Comparison of ENCODE assay signal across 13 cellular contexts in the genomic region with DNA sequence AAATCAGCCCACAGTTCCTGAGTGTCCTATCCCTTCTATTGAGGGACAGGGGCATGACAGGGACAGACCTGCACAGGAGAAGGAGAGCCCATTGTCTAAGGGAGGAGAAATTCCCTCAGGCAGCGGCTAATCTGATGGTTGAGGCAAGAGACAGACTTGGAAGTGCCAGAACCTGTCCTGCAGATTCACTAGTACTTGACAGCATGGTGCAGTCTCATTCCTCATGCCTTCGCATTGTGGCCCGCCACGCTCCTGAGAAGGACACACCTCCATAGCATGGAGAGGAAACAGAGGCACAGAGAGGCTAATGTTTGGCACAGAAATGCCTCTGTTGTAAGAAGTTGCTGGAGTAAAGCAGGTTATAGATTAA.
"Had no signal": no experiment of that assay in that cellular context is flagged by ENCODE, and none has a peak within 500 bp of the region (broad histone marks: within the 10 kb centered on the region; RNA-seq: fewer than 3 reads in every experiment).

No MANE protein-coding gene starts in this region.

- H3K27me3 Mint-ChIP-seq: activated T-cell treated with anti-CD3 and anti-CD28 coated beads, Interleukin-2, amount 50 U/mL, for 24 hours had no signal

- DNase-seq: activated CD4-positive, alpha-beta T cell treated with anti-CD3 and anti-CD28 coated beads, Interleukin-2, amount 50 U/mL, for 4 hours; activated CD4-positive, CD25-positive, alpha-beta regulatory T cell; activated gamma-delta T cell; activated T-cell treated with anti-CD3 and anti-CD28 coated beads, Interleukin-2, amount 50 U/mL, for 24 hours; effector CD4-positive, alpha-beta T cell; kidney; stimulated activated CD4-positive, alpha-beta T cell treated with anti-CD3 and anti-CD28 coated beads, Interleukin-4, amount 100 ng/mL, for 4 hours; stomach had no signal

- H3K4me3 Mint-ChIP-seq: activated T-cell treated with anti-CD3 and anti-CD28 coated beads, Interleukin-2, amount 50 U/mL, for 24 hours; T-helper 1 cell treated with Interleukin-12 subunit alpha and Interleukin-12 subunit beta and Interleukin-4 antibody, amounts not matched to agents 30 μg/mL and 1 μg/mL, for 36 hours had no signal

- H3K4me3 ChIP-seq: ascending aorta, prostate gland had no signal

- H3K27ac ChIP-seq: prostate gland had no signal

- ATAC-seq: SK-N-SH treated with all-trans-retinoic acid at 6 μM for 48 hours had no signal

- H3K36me3 ChIP-seq: ascending aorta, gastroesophageal sphincter, prostate gland, stomach had no signal

- H3K9me3 Mint-ChIP-seq: activated T-cell treated with anti-CD3 and anti-CD28 coated beads, Interleukin-2, amount 50 U/mL, for 24 hours; T-helper 1 cell treated with Interleukin-12 subunit alpha and Interleukin-12 subunit beta and Interleukin-4 antibody, amounts not matched to agents 30 μg/mL and 1 μg/mL, for 36 hours had no signal

- H3K27me3 ChIP-seq: ascending aorta had no signal

- H3K27ac Mint-ChIP-seq: activated T-cell treated with anti-CD3 and anti-CD28 coated beads, Interleukin-2, amount 50 U/mL, for 24 hours; T-helper 1 cell treated with Interleukin-12 subunit alpha and Interleukin-12 subunit beta and Interleukin-4 antibody, amounts not matched to agents 30 μg/mL and 1 μg/mL, for 36 hours had no signal

- H3K4me1 ChIP-seq: ascending aorta, gastroesophageal sphincter, prostate gland had no signal

- H3K9me3 ChIP-seq: ascending aorta, gastroesophageal sphincter, prostate gland, stomach had no signal
